In the genomic region with DNA sequence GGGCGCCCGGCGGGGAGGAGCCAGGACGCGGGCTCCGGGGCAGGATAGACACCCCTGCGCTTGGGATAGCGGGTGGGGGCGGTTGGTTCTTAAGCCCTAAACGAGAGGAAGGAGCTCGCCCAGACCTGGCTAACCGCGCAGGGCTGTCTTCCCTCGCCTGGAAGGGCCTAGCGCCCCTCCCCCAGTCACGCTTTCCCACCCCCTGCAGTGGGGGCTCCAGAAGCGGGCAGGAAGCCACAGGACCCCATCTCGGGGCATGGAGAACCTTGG, we compare ENCODE assay signal across 11 cellular contexts. TPM values are rescaled to one million over a fixed set of nuclear protein-coding genes. Genes with fewer than 3 reads are reported as not detected.
DNase-seq lines count a peak whose midpoint lies in the region; ATAC-seq and TF ChIP-seq lines count a peak whose summit lies in the region.
"Had no signal": no experiment of that assay in that cellular context is flagged by ENCODE, and none has a peak within 500 bp of the region (broad histone marks: within the 10 kb centered on the region; RNA-seq: fewer than 3 reads in every experiment).

No MANE protein-coding gene starts in this region.

- no peak overlapping the region for H4K8ac ChIP-seq in mesendoderm (ENCODE audit: low read depth, low read length)

- peaks cover 18% of the 10 kb centered on the region for H3K4me1 Mint-ChIP-seq in activated CD4-positive, alpha-beta T cell treated with anti-CD3 and anti-CD28 coated beads for 36 hours

- TF ChIP-seq EP300 in upper lobe of left lung (IDR thresholded peaks at IDR 0.05) = no peak

- H2AK5ac ChIP-seq in mesendoderm (ENCODE audit: low read length) = no peak overlapping the region

- peak overlapping the region; percentile 50 for H3K9ac ChIP-seq in mesendoderm (ENCODE audit: low read length)

- TF ChIP-seq CTCF in coronary artery (IDR thresholded peaks at IDR 0.05) (no peak), upper lobe of left lung (IDR thresholded peaks at IDR 0.05) (no peak)

- H3K18ac ChIP-seq in mesendoderm (ENCODE audit: low read length) = peak overlapping the region; percentile 23

- TF ChIP-seq POLR2A in upper lobe of left lung (IDR thresholded peaks at IDR 0.05) = no peak

- H3K79me1 ChIP-seq in mesendoderm (ENCODE audit: low read length) = no peaks in the 10 kb centered on the region

- no CpG with 5 or more reads among the region's 18 CpGs for WGBS in mesendoderm (ENCODE audit: extremely low coverage, insufficient coverage, low lambda C conversion rate)
- 5% methylated on average over 14 of the region's 18 CpGs; no CpG with 5 or more reads in 1 of the 2 donors for WGBS in upper lobe of left lung, 2 donors

- CTCF ChIA-PET in activated CD4-positive, alpha-beta T cell treated with anti-CD3 and anti-CD28 coated beads for 36 hours (lab: Charles Lee) = no interaction called here

- H3K27me3 Mint-ChIP-seq in activated CD4-positive, alpha-beta T cell treated with anti-CD3 and anti-CD28 coated beads for 36 hours = peaks cover 53% of the 10 kb centered on the region

- no peak overlapping the region for H3K4me3 Mint-ChIP-seq in activated CD4-positive, alpha-beta T cell treated with anti-CD3 and anti-CD28 coated beads for 36 hours

- H3K56ac ChIP-seq in mesendoderm (ENCODE audit: low read length) = peak overlapping the region; percentile 60

- DNase-seq in activated CD4-positive, alpha-beta T cell treated with anti-CD3 and anti-CD28 coated beads for 36 hours = no peak
- no peak for DNase-seq in activated CD4-positive, alpha-beta T cell treated with anti-CD3 and anti-CD28 coated beads for 1 hour
- DNase-seq in coronary artery (ENCODE audit: low spot score) (no peak), mesendoderm (peak; percentile 50), upper lobe of left lung (no peak), NCI-H1417 (lab: John Stamatoyannopoulos, UW) (no peak)
- DNase-seq in stimulated activated CD4-positive, alpha-beta T cell treated with anti-CD3 and anti-CD28 coated beads, Interleukin-2, amount 100 ng/mL, for 48 hours = no peak
- DNase-seq: activated effector memory CD4-positive, alpha-beta T cell treated with anti-CD3 and anti-CD28 coated beads, Interleukin-2, amount 50 U/mL, for 16 hours; effector CD8-positive, alpha-beta T cell had no signal

- H2BK15ac ChIP-seq in mesendoderm (replicated peaks; ENCODE audit: low read depth) = no peak overlapping the region

- H3K23ac ChIP-seq in mesendoderm (ENCODE audit: low read length) = no peak overlapping the region

- H3K9me3 ChIP-seq in upper lobe of left lung = no peaks in the 10 kb centered on the region

- H4K5ac ChIP-seq in mesendoderm (ENCODE audit: low read length) = no peak overlapping the region

- intact Hi-C loops in activated CD4-positive, alpha-beta T cell treated with anti-CD3 and anti-CD28 coated beads for 36 hours (cut with DNase I, micrococcal nuclease) = loop anchor here (1.0 to 10.0 kb wide), 12 partner anchors 157 to 1469 kb away; partner anchors contain the start of gene EN2 (in 1 of the 2)

- no peaks in the 10 kb centered on the region for H3K36me3 Mint-ChIP-seq in activated CD4-positive, alpha-beta T cell treated with anti-CD3 and anti-CD28 coated beads for 36 hours (ENCODE audit: low read depth)

- peak overlapping the region; percentile 45 for H3K4me2 ChIP-seq in mesendoderm (ENCODE audit: low read length)

- H3K27me3 ChIP-seq in mesendoderm (ENCODE audit: insufficient read depth, low read length, poor library complexity) (peaks cover 32% of the 10 kb centered on the region), upper lobe of left lung (peaks cover 0 to 67% (median 39%) of the 10 kb centered on the region in 4 donors)

- H3K9me3 Mint-ChIP-seq in activated CD4-positive, alpha-beta T cell treated with anti-CD3 and anti-CD28 coated beads for 36 hours (ENCODE audit: low read depth) = no peaks in the 10 kb centered on the region

- POLR2A ChIA-PET in activated CD4-positive, alpha-beta T cell treated with anti-CD3 and anti-CD28 coated beads for 36 hours (lab: Charles Lee) = no interaction called here

- no peak overlapping the region for H3K27ac Mint-ChIP-seq in activated CD4-positive, alpha-beta T cell treated with anti-CD3 and anti-CD28 coated beads for 36 hours

- no peak overlapping the region for H3K4ac ChIP-seq in mesendoderm (ENCODE audit: low read depth, low read length)

- no peaks in the 10 kb centered on the region for H3K79me2 ChIP-seq in mesendoderm (ENCODE audit: control insufficient read depth, insufficient read depth, low read length)

- H3K4me1 ChIP-seq in mesendoderm (ENCODE audit: control insufficient read depth, low read depth, low read length) (peaks cover 8% of the 10 kb centered on the region), upper lobe of left lung (peaks cover 55 to 76% (median 70%) of the 10 kb centered on the region in 4 donors)

- no peak overlapping the region for H2BK5ac ChIP-seq in mesendoderm (ENCODE audit: low read length)

- ATAC-seq in activated CD4-positive, alpha-beta T cell treated with anti-CD3 and anti-CD28 coated beads for 36 hours = peak; percentile 5
- ATAC-seq in upper lobe of left lung (ENCODE audit: low FRiP score in 2 of 2) (no peak), HG03039 (IDR thresholded peaks at IDR 0.05; ENCODE audit: unreplicated experiment) (no peak)

- H3K36me3 ChIP-seq in mesendoderm (ENCODE audit: control insufficient read depth, insufficient read depth, low read length) (no peaks in the 10 kb centered on the region), upper lobe of left lung (no peaks in the 10 kb centered on the region)

- H3K4me3 ChIP-seq in coronary artery (peak overlapping the region; percentile 55), mesendoderm (ENCODE audit: low read length) (no peak overlapping the region), upper lobe of left lung (peak overlapping the region in 3 of 4 donors; percentile 33 to 43 (median 39))

- no peak overlapping the region for H2BK120ac ChIP-seq in mesendoderm (ENCODE audit: low read depth, low read length)

- H3K27ac ChIP-seq in coronary artery (no peak overlapping the region), mesendoderm (ENCODE audit: low read depth, low read length) (no peak overlapping the region), upper lobe of left lung (peak overlapping the region; percentile 30 to 89 (median 82))

RNA-seq across cellular contexts. Expression of gene SHH, which starts 6.5 kb away (rescaled TPM):
- not detected for total RNA-seq in activated CD4-positive, alpha-beta T cell treated with anti-CD3 and anti-CD28 coated beads for 36 hours
- polyA plus RNA-seq in mesendoderm (2013, experiment 1 of 2) = 0.32 TPM
- 0.28 TPM for polyA plus RNA-seq in mesendoderm (2013, experiment 2 of 2)
- total RNA-seq in upper lobe of left lung = 1 to 10 TPM; 6.1 to 9.6 (median 6.2) TPM
- total RNA-seq: subcutaneous adipose tissue had no signal

Comparison
In these comparisons a context has a peak if more than half of its experiments do, and no peak if none do; other contexts are left out.
1. H3K27ac ChIP-seq: peak in upper lobe of left lung (4 of 4); none in coronary artery (0 of 2) and mesendoderm (single experiment).
2. RNA of gene SHH, which starts 6.5 kb away (total RNA-seq): 6.1 to 9.6 TPM in upper lobe of left lung; not detected in activated CD4-positive, alpha-beta T cell treated with anti-CD3 and anti-CD28 coated beads for 36 hours; every median in the first group is over 4 times any median in the second.